8 cellular contexts compared by ENCODE assay signal in genomic region chr16:81480856-81481821, GRCh38. TPM values are rescaled to one million over a fixed set of nuclear protein-coding genes. Genes with fewer than 3 reads are reported as not detected.
A peak's percentile ranks its signal among the peaks of the same experiment; 100 is the strongest.
DNase-seq lines count a peak whose midpoint lies in the region; ATAC-seq, FAIRE-seq and TF ChIP-seq lines count a peak whose summit lies in the region.

No MANE protein-coding gene starts in this region.

- no peaks in the 10 kb centered on the region for H3K36me3 ChIP-seq in Loucy (ENCODE audit: insufficient read depth, low read length)
- peaks cover 0 to 4% of the 10 kb centered on the region in 2 experiments; a peak in 3 of 4 replicates for H3K36me3 ChIP-seq in GM12878 (ENCODE audit: control insufficient read depth in 2 of 2, insufficient read depth in 2 of 2, low read length in 1 of 2)
- no peaks in the 10 kb centered on the region for H3K36me3 ChIP-seq in A673 (ENCODE audit: insufficient read depth, low read length, poor library complexity, severe bottlenecking)

- POLR2A ChIA-PET in GM12878 (lab: Charles Lee), result interaction anchor here (0.7 to 3.8 kb wide), 18 partner anchors 11 to 476 kb away, joined by 3 to 16 read pairs (median 4); no protein-coding TSS in a partner anchor
- POLR2A ChIA-PET in A673 (lab: Charles Lee; ENCODE audit: low non-redundant PET), result no interaction called here

- peak overlapping the region; percentile 58 for H3K27ac Mint-ChIP-seq in activated CD8-positive, alpha-beta memory T cell treated with anti-CD3 and anti-CD28 coated beads, Interleukin-2, amount 10 ng/mL, durations not matched to agents 7 days and 5 days

- peak; percentile 84 for TF ChIP-seq POLR2A in GM12878 (IDR thresholded peaks at IDR 0.05; ENCODE audit: low read depth, low read length)

- in situ Hi-C loops in GM12878 (cut with MboI), result no loop called here

- H3K9me2 ChIP-seq in Loucy (replicated peaks; ENCODE audit: low read depth, low read length), result no peaks in the 10 kb centered on the region

- peaks cover 18% of the 10 kb centered on the region for H3K36me3 Mint-ChIP-seq in activated CD8-positive, alpha-beta memory T cell treated with anti-CD3 and anti-CD28 coated beads, Interleukin-2, amount 10 ng/mL, durations not matched to agents 7 days and 5 days
- peaks cover 4% of the 10 kb centered on the region for H3K36me3 Mint-ChIP-seq in activated T-cell treated with anti-CD3 and anti-CD28 coated beads, Interleukin-2, amount 50 U/mL, for 4 hours (ENCODE audit: insufficient read depth)

- H3K27me3 Mint-ChIP-seq in activated CD8-positive, alpha-beta memory T cell treated with anti-CD3 and anti-CD28 coated beads, Interleukin-2, amount 10 ng/mL, durations not matched to agents 7 days and 5 days, result no peaks in the 10 kb centered on the region
- H3K27me3 Mint-ChIP-seq in activated T-cell treated with anti-CD3 and anti-CD28 coated beads, Interleukin-2, amount 50 U/mL, for 4 hours (ENCODE audit: low read depth), result no peaks in the 10 kb centered on the region

- H3K4me1 Mint-ChIP-seq in activated CD8-positive, alpha-beta memory T cell treated with anti-CD3 and anti-CD28 coated beads, Interleukin-2, amount 10 ng/mL, durations not matched to agents 7 days and 5 days, result peaks cover 81% of the 10 kb centered on the region
- H3K4me1 Mint-ChIP-seq in activated T-cell treated with anti-CD3 and anti-CD28 coated beads, Interleukin-2, amount 50 U/mL, for 4 hours (ENCODE audit: low read depth), result peaks cover 67% of the 10 kb centered on the region

- SMC1A ChIA-PET in GM12878 (lab: Charles Lee; ENCODE audit: uncharacterized antibody, unreplicated experiment), result interaction anchor here (0.6 to 6.3 kb wide), 33 partner anchors 9 to 337 kb away, joined by 3 to 39 read pairs (median 4); partner anchors contain the start of gene CMIP

- 6% methylated on average over 18 of the region's 18 CpGs for WGBS in GM12878 (ENCODE audit: insufficient coverage, insufficient replicate concordance, low lambda C conversion rate, missing lambda C conversion rate)

- TF ChIP-seq RAD21 in GM12878 (IDR thresholded peaks at IDR 0.05; ENCODE audit: insufficient read depth, low read depth, low read length), result peak; percentile 52

- peak overlapping the region; percentile 92 for H3K27ac ChIP-seq in GM12878 (ENCODE audit: control insufficient read depth, insufficient read depth)
- no peak overlapping the region for H3K27ac ChIP-seq in A673 (ENCODE audit: low read depth, low read length, poor library complexity, severe bottlenecking)

- no peaks in the 10 kb centered on the region for H3F3A ChIP-seq in Loucy (ENCODE audit: low read depth)

- no peak for TF ChIP-seq CTCF in Loucy (conservative IDR thresholded peaks at IDR 0.05; ENCODE audit: low read length)
- peak; percentile 14 to 27 (median 26); a peak in 3 of 6 replicates for TF ChIP-seq CTCF in GM12878 (IDR thresholded peaks at IDR 0.05 in 2 of 3, conservative IDR thresholded peaks at IDR 0.05 in 1 of 3; ENCODE audit: control insufficient read depth in 2 of 3, extremely low read depth in 1 of 3, insufficient read depth in 1 of 3, low read depth in 3 of 3, low read length in 3 of 3)
- TF ChIP-seq CTCF in A673 (conservative IDR thresholded peaks at IDR 0.05; ENCODE audit: low read depth, low read length), result no peak

- H3K4me3 Mint-ChIP-seq in activated CD8-positive, alpha-beta memory T cell treated with anti-CD3 and anti-CD28 coated beads, Interleukin-2, amount 10 ng/mL, durations not matched to agents 7 days and 5 days, result no peak overlapping the region
- no peak overlapping the region for H3K4me3 Mint-ChIP-seq in activated T-cell treated with anti-CD3 and anti-CD28 coated beads, Interleukin-2, amount 50 U/mL, for 4 hours

- peak; percentile 96 for FAIRE-seq in GM12878 (lab: Jason Lieb, UNC)

- H2AFZ ChIP-seq in Loucy (ENCODE audit: low read length), result no peak overlapping the region
- no peak overlapping the region for H2AFZ ChIP-seq in GM12878 (ENCODE audit: control insufficient read depth, low read depth, low read length)

- RAD21 ChIA-PET in GM12878 (lab: Charles Lee; ENCODE audit: unreplicated experiment), result interaction anchor here (0.6 to 3.4 kb wide), 32 partner anchors 9 to 361 kb away, joined by 3 to 19 read pairs (median 4); partner anchors contain the start of gene CMIP

- peak overlapping the region; percentile 27 for H3K4me3 ChIP-seq in Loucy (ENCODE audit: low read length, poor library complexity, severe bottlenecking)
- peak overlapping the region; percentile 39; the same call in 1 of the 2 replicates for H3K4me3 ChIP-seq in GM12878
- H3K4me3 ChIP-seq in A673 (ENCODE audit: low read depth, low read length, poor library complexity, severe bottlenecking), result no peak overlapping the region

- H3K9ac ChIP-seq in Loucy (ENCODE audit: low read depth, low read length, poor library complexity, severe bottlenecking), result no peak overlapping the region
- H3K9ac ChIP-seq in GM12878 (ENCODE audit: control insufficient read depth, insufficient read depth, low read length), result peak overlapping the region; percentile 26

- CTCF ChIA-PET in activated CD8-positive, alpha-beta memory T cell treated with anti-CD3 and anti-CD28 coated beads, Interleukin-2, amount 10 ng/mL, durations not matched to agents 7 days and 5 days (lab: Charles Lee), result interaction anchor here (0.7 to 1.6 kb wide), 4 partner anchors 11 to 78 kb away, joined by 3 to 6 read pairs (median 4); no protein-coding TSS in a partner anchor
- CTCF ChIA-PET in GM12878 (lab: Yijun Ruan, JAX) (interaction anchor here (0.7 to 3.0 kb wide), 13 partner anchors 11 to 256 kb away, joined by 3 to 17 read pairs (median 4); no protein-coding TSS in a partner anchor), A673 (lab: Charles Lee) (no interaction called here)

- peak; percentile 54 for ATAC-seq in activated CD8-positive, alpha-beta memory T cell treated with anti-CD3 and anti-CD28 coated beads, Interleukin-2, amount 10 ng/mL, durations not matched to agents 7 days and 5 days
- peak; percentile 87 for ATAC-seq in GM12878
- ATAC-seq in activated T-cell treated with anti-CD3 and anti-CD28 coated beads, Interleukin-2, amount 50 U/mL, for 4 hours, result no peak

- H3K79me2 ChIP-seq in Loucy (ENCODE audit: insufficient read depth, low read length), result peaks cover 51% of the 10 kb centered on the region
- H3K79me2 ChIP-seq in GM12878 (ENCODE audit: control insufficient read depth, insufficient read depth, low read length), result peaks cover 59% of the 10 kb centered on the region

- no peaks in the 10 kb centered on the region for H3K9me3 Mint-ChIP-seq in activated CD8-positive, alpha-beta memory T cell treated with anti-CD3 and anti-CD28 coated beads, Interleukin-2, amount 10 ng/mL, durations not matched to agents 7 days and 5 days (ENCODE audit: low read depth)
- no peaks in the 10 kb centered on the region for H3K9me3 Mint-ChIP-seq in activated T-cell treated with anti-CD3 and anti-CD28 coated beads, Interleukin-2, amount 50 U/mL, for 4 hours

- no peaks in the 10 kb centered on the region for H3K9me3 ChIP-seq in Loucy (ENCODE audit: insufficient read depth, low read depth, low read length)
- H3K9me3 ChIP-seq in GM12878 (replicated peaks; ENCODE audit: control insufficient read depth, insufficient read depth, low read length), result no peaks in the 10 kb centered on the region
- H3K9me3 ChIP-seq in A673 (ENCODE audit: low read depth, low read length, poor library complexity, severe bottlenecking), result no peaks in the 10 kb centered on the region

- H3K4me2 ChIP-seq in Loucy (ENCODE audit: low read depth, low read length, poor library complexity, severe bottlenecking), result peak overlapping the region; percentile 53
- peak overlapping the region; percentile 78 for H3K4me2 ChIP-seq in GM12878 (ENCODE audit: control insufficient read depth, insufficient read depth)

- H3K27me3 ChIP-seq in Loucy (ENCODE audit: insufficient read depth, low read length, poor library complexity, severe bottlenecking) (no peaks in the 10 kb centered on the region), GM12878 (replicated peaks in 1 of 2; ENCODE audit: control insufficient read depth in 2 of 2, insufficient read depth in 2 of 2, low read length in 1 of 2) (no peaks in the 10 kb centered on the region), A673 (replicated peaks; ENCODE audit: insufficient read depth, low read depth, low read length, poor library complexity) (no peaks in the 10 kb centered on the region)

- peak; percentile 66 for DNase-seq in activated CD8-positive, alpha-beta memory T cell treated with anti-CD3 and anti-CD28 coated beads, Interleukin-2, amount 10 ng/mL, durations not matched to agents 7 days and 5 days
- DNase-seq in activated CD8-positive, alpha-beta memory T cell treated with anti-CD3 and anti-CD28 coated beads, Interleukin-2, amount 50 U/mL, for 4 hours, result no peak
- DNase-seq in HCEC 1CT, result peak; percentile 25
- peak; percentile 97 for DNase-seq in GM12878 (ENCODE audit: low read depth, low spot score)
- DNase-seq in myocyte (ENCODE audit: low read depth), result peak; percentile 78
- no peak for DNase-seq in A673 (ENCODE audit: low spot score)
- no peak for DNase-seq in activated T-cell treated with anti-CD3 and anti-CD28 coated beads, Interleukin-2, amount 50 U/mL, for 4 hours

- BruUV-seq in GM12878 (replicated peaks; lab: Mats Ljungman, UMichigan) (TSS peak; percentile 98), A673 (replicated peaks; lab: Mats Ljungman, UMichigan) (no TSS peak)

- intact Hi-C loops in GM12878 (cut with micrococcal nuclease; ENCODE audit: unreplicated experiment) (loop anchor here (1.0 to 10.0 kb wide), 6 partner anchors 11 to 334 kb away; no protein-coding TSS in a partner anchor), A673 (cut with micrococcal nuclease; ENCODE audit: unreplicated experiment) (no loop called here)

- peak; percentile 96 to 98 for TF ChIP-seq EP300 in GM12878 (IDR thresholded peaks at IDR 0.05; ENCODE audit: borderline replicate concordance in 1 of 2, control insufficient read depth in 1 of 2, low read depth in 2 of 2, low read length in 2 of 2)

- H4K20me1 ChIP-seq in Loucy (ENCODE audit: insufficient read depth, low read length, poor library complexity, severe bottlenecking) (peaks cover 15% of the 10 kb centered on the region), GM12878 (ENCODE audit: control insufficient read depth, insufficient read depth) (no peaks in the 10 kb centered on the region)

- H3K4me1 ChIP-seq in Loucy (ENCODE audit: insufficient read depth, low read length, poor library complexity, severe bottlenecking), result peaks cover 43% of the 10 kb centered on the region
- peaks cover 60% of the 10 kb centered on the region for H3K4me1 ChIP-seq in GM12878 (ENCODE audit: control insufficient read depth, insufficient read depth, low read length)
- no peaks in the 10 kb centered on the region for H3K4me1 ChIP-seq in A673 (ENCODE audit: insufficient read depth, low read length, poor library complexity, severe bottlenecking)

RNA-seq across cellular contexts. Expression of gene CMIP, which starts 36.5 kb away (rescaled TPM):
- total RNA-seq in activated CD8-positive, alpha-beta memory T cell treated with anti-CD3 and anti-CD28 coated beads, Interleukin-2, amount 10 ng/mL, durations not matched to agents 7 days and 5 days, result 10 to 100 TPM; 77.4 to 98.8 TPM
- total RNA-seq in GM12878 (2013; cell fraction: nucleolus; rRNA removed), result 68.0 and 69.9 TPM in 2 replicates
- total RNA-seq in GM12878 (2014; rRNA removed) (4.6 and 5.1 TPM in 2 replicates), GM12878 (2014; rRNA removed; fragmentation: Illumina TruSeq; extraction: Trizol) (5.4 and 6.3 TPM in 2 replicates), GM12878 (2021) (41.7 and 43.2 TPM in 2 replicates), myocyte (13.5 and 20.0 TPM in 2 replicates), A673 (2021) (24.7 and 25.5 TPM in 2 replicates)
- polyA plus RNA-seq in GM12878 (2011; ENCODE audit: low read depth), result 8.0 TPM
- polyA plus RNA-seq in GM12878 (2011; rRNA removed) (2.1 and 3.8 TPM in 2 replicates), GM12878 (2014; fragmentation: Illumina TruSeq; extraction: Trizol) (13.6 and 16.8 TPM in 2 replicates), GM12878 (2014; fragmentation: Nextera tagmentation; extraction: Ambion mirVana) (1 to 10 TPM; 1.4 to 1.7 TPM), GM12878 (2014; rRNA removed) (11.3 and 12.8 TPM in 2 replicates), GM12878 (2016; fragmentation: Nextera tagmentation; extraction: Ambion mirVana) (1 to 10 TPM; 1.2 to 1.5 TPM)
- 7.6 and 13.2 TPM in 2 replicates for polyA plus RNA-seq in GM12878 (2011; cell fraction: cytosol; rRNA removed)
- polyA plus RNA-seq in GM12878 (2011; cell fraction: nucleus; rRNA removed), result 20.8 and 26.8 TPM in 2 replicates
- 18.2 and 19.7 TPM in 2 replicates for polyA plus RNA-seq in GM12878 (2012)
- polyA minus RNA-seq in GM12878 (2011; rRNA and poly(A)+ RNA removed), result 13.8 and 19.1 TPM in 2 replicates
- polyA minus RNA-seq in GM12878 (2011; cell fraction: cytosol; rRNA and poly(A)+ RNA removed), result 15.9 and 18.3 TPM in 2 replicates
- polyA minus RNA-seq in GM12878 (2011; cell fraction: nucleus; rRNA and poly(A)+ RNA removed), result 13.7 and 25.9 TPM in 2 replicates
- polyA plus RNA-seq in myocyte (2012), result 76.5 TPM
- total RNA-seq in activated T-cell treated with anti-CD3 and anti-CD28 coated beads, Interleukin-2, amount 50 U/mL, for 4 hours, result 10 to 100 TPM; 20.8 to 23.5 (median 21.9) TPM

Comparison
In these comparisons a context has a peak if more than half of its experiments do, and no peak if none do; other contexts are left out.
1. DNase-seq: peak in activated CD8-positive, alpha-beta memory T cell treated with anti-CD3 and anti-CD28 coated beads, Interleukin-2, amount 10 ng/mL, durations not matched to agents 7 days and 5 days (single experiment), HCEC 1CT (single experiment), GM12878 (single experiment) and myocyte (single experiment); none in activated CD8-positive, alpha-beta memory T cell treated with anti-CD3 and anti-CD28 coated beads, Interleukin-2, amount 50 U/mL, for 4 hours (single experiment), A673 (single experiment) and activated T-cell treated with anti-CD3 and anti-CD28 coated beads, Interleukin-2, amount 50 U/mL, for 4 hours (single experiment).
2. ATAC-seq: peak in activated CD8-positive, alpha-beta memory T cell treated with anti-CD3 and anti-CD28 coated beads, Interleukin-2, amount 10 ng/mL, durations not matched to agents 7 days and 5 days (single experiment) and GM12878 (single experiment); none in activated T-cell treated with anti-CD3 and anti-CD28 coated beads, Interleukin-2, amount 50 U/mL, for 4 hours (0 of 2).
3. CTCF ChIP-seq: peak in GM12878 (3 of 3); none in Loucy (single experiment) and A673 (single experiment).